ENCODE assay signal across 9 cellular contexts in genomic region chr4:86451560-86452322, GRCh38.
DNase-seq lines count a peak whose midpoint lies in the region; ATAC-seq and TF ChIP-seq lines count a peak whose summit lies in the region.
"Had no signal": no experiment of that assay in that cellular context is flagged by ENCODE, and none has a peak within 500 bp of the region (broad histone marks: within the 10 kb centered on the region; RNA-seq: fewer than 3 reads in every experiment).

No MANE protein-coding gene starts in this region.

- no peak for TF ChIP-seq RAD21 in HCT116 (IDR thresholded peaks at IDR 0.05; ENCODE audit: low read depth)

- peaks cover 5% of the 10 kb centered on the region for H3F3A ChIP-seq in smooth muscle cell (ENCODE audit: low read depth)

- no peaks in the 10 kb centered on the region for H3K79me2 ChIP-seq in HCT116 (ENCODE audit: insufficient read depth, low read length)
- H3K79me2 ChIP-seq in smooth muscle cell (ENCODE audit: low read depth) = no peaks in the 10 kb centered on the region

- DNase-seq in HCT116 (ENCODE audit: low read depth, low spot score) = no peak
- no peak for DNase-seq in right atrium auricular region (ENCODE audit: low spot score)
- no peak for DNase-seq in smooth muscle cell (lab: John Stamatoyannopoulos, UW; ENCODE audit: unreplicated experiment)
- no peak for DNase-seq in activated effector memory CD4-positive, alpha-beta T cell treated with Interleukin-2 at 50 U/mL for 16 hours
- DNase-seq in NAMALWA (ENCODE audit: low spot score) = no peak
- DNase-seq: Kasumi-1 had no signal

- H3K27me3 ChIP-seq in HCT116 (ENCODE audit: insufficient read depth, low read length) (no peaks in the 10 kb centered on the region), right atrium auricular region (no peaks in the 10 kb centered on the region), smooth muscle cell (ENCODE audit: low read depth) (no peaks in the 10 kb centered on the region)

- H4K20me1 ChIP-seq in HCT116 (ENCODE audit: insufficient read depth) = no peaks in the 10 kb centered on the region
- no peaks in the 10 kb centered on the region for H4K20me1 ChIP-seq in smooth muscle cell (ENCODE audit: low read depth)

- H3K9me3 ChIP-seq in HCT116 (ENCODE audit: control insufficient read depth in 1 of 2, insufficient read depth in 1 of 2, low read depth in 1 of 2, low read length in 2 of 2) (no peaks in the 10 kb centered on the region), right atrium auricular region (no peaks in the 10 kb centered on the region), smooth muscle cell (replicated peaks; ENCODE audit: low read depth) (no peaks in the 10 kb centered on the region)

- H3K4me2 ChIP-seq in HCT116 (ENCODE audit: low read length) = no peak overlapping the region
- peak overlapping the region; percentile 31 for H3K4me2 ChIP-seq in smooth muscle cell

- H3K9me2 ChIP-seq in HCT116 (ENCODE audit: insufficient read depth) = no peaks in the 10 kb centered on the region

- POLR2A ChIA-PET in HCT116 (lab: Charles Lee) = no interaction called here

- BruUV-seq in HCT116 (replicated peaks; lab: Mats Ljungman, UMichigan) = no TSS peak

- ATAC-seq in HCT116 (no peak), GM21390 (IDR thresholded peaks at IDR 0.05; ENCODE audit: unreplicated experiment) (no peak), GM19351 (IDR thresholded peaks at IDR 0.05; ENCODE audit: unreplicated experiment) (no peak)

- no peaks in the 10 kb centered on the region for H3K36me3 ChIP-seq in HCT116 (ENCODE audit: control insufficient read depth in 1 of 2, insufficient read depth in 2 of 2, low read length in 2 of 2)
- no peaks in the 10 kb centered on the region for H3K36me3 ChIP-seq in right atrium auricular region
- no peaks in the 10 kb centered on the region for H3K36me3 ChIP-seq in smooth muscle cell (ENCODE audit: low read depth)

- H3K27ac ChIP-seq in HCT116 (ENCODE audit: low read depth, low read length) (no peak overlapping the region), right atrium auricular region (peak overlapping the region in 1 of 2 donors; percentile 13), smooth muscle cell (ENCODE audit: low read depth) (no peak overlapping the region)

- H3K4me3 ChIP-seq in HCT116 (replicated peaks in 1 of 2; ENCODE audit: low read depth in 1 of 2, low read length in 2 of 2) = no peak overlapping the region
- peak overlapping the region; percentile 70 for H3K4me3 ChIP-seq in WI38 (ENCODE audit: low read depth, low read length)
- peak overlapping the region; percentile 45 to 54 for H3K4me3 ChIP-seq in right atrium auricular region
- no peak overlapping the region for H3K4me3 ChIP-seq in smooth muscle cell

- TF ChIP-seq CTCF in HCT116 (IDR thresholded peaks at IDR 0.05 in 2 of 3, conservative IDR thresholded peaks at IDR 0.05 in 1 of 3; ENCODE audit: borderline replicate concordance in 1 of 3, insufficient read depth in 1 of 3, low read depth in 2 of 3, low read length in 2 of 3) (no peak), WI38 (IDR thresholded peaks at IDR 0.05; ENCODE audit: low read depth, low read length) (no peak), right atrium auricular region (IDR thresholded peaks at IDR 0.05) (no peak), smooth muscle cell (IDR thresholded peaks at IDR 0.05; ENCODE audit: borderline replicate concordance, insufficient read depth, poor library complexity, severe bottlenecking) (no peak)

- no peak overlapping the region for H2AFZ ChIP-seq in HCT116 (ENCODE audit: low read depth, low read length, poor library complexity, severe bottlenecking)
- no peak overlapping the region for H2AFZ ChIP-seq in smooth muscle cell (ENCODE audit: low read depth)

- H3K9ac ChIP-seq in HCT116 (ENCODE audit: low read length) (no peak overlapping the region), smooth muscle cell (ENCODE audit: low read depth) (no peak overlapping the region)

- peaks cover 2 to 10% of the 10 kb centered on the region in 2 experiments; a peak in 2 of 4 replicates for H3K4me1 ChIP-seq in HCT116 (ENCODE audit: control insufficient read depth in 1 of 2, insufficient read depth in 2 of 2, low read length in 2 of 2)
- no peaks in the 10 kb centered on the region for H3K4me1 ChIP-seq in right atrium auricular region
- H3K4me1 ChIP-seq in smooth muscle cell (ENCODE audit: low read depth) = peaks cover 53% of the 10 kb centered on the region

- TF ChIP-seq POLR2A in HCT116 (IDR thresholded peaks at IDR 0.05; ENCODE audit: borderline replicate concordance, extremely low read depth, insufficient read depth, insufficient read length) = no peak

- 43% methylated on average over 7 of the region's 7 CpGs for WGBS in smooth muscle cell (ENCODE audit: low lambda C conversion rate)

- CTCF ChIA-PET in HCT116 (lab: Charles Lee) = interaction anchor here (1.3 kb wide), 1 partner anchor 44 kb away, joined by 3 read pairs; no protein-coding TSS in a partner anchor

- RAD21 ChIA-PET in HCT116 (lab: Charles Lee; ENCODE audit: low non-redundant PET in 1 of 2, low total read pairs in 2 of 2, uncharacterized antibody in 2 of 2, unreplicated experiment in 2 of 2) = no interaction called here

- intact Hi-C loops in HCT116 (cut with micrococcal nuclease) = no loop called here

TF ChIP-seq in HCT116, 20 proteins besides CTCF, POLR2A, EP300 and RAD21:
- no peak for TF ChIP-seq SRF (IDR thresholded peaks at IDR 0.05; ENCODE audit: low read depth)
- TF ChIP-seq ELF1 (IDR thresholded peaks at IDR 0.05; ENCODE audit: borderline replicate concordance, low read depth) = no peak
- TF ChIP-seq ZFX (IDR thresholded peaks at IDR 0.05) = no peak
- peak; percentile 11; the same call in 1 of the 2 replicates for TF ChIP-seq FOSL1 (IDR thresholded peaks at IDR 0.05; ENCODE audit: low read depth)

Comparison
In these comparisons a context has a peak if more than half of its experiments do, and no peak if none do; other contexts are left out.
1. H3K4me3 ChIP-seq: peak in WI38 (single experiment) and right atrium auricular region (2 of 2); none in HCT116 (0 of 2) and smooth muscle cell (single experiment).